ENCODE assay signal across 30 cellular contexts in the genomic region with DNA sequence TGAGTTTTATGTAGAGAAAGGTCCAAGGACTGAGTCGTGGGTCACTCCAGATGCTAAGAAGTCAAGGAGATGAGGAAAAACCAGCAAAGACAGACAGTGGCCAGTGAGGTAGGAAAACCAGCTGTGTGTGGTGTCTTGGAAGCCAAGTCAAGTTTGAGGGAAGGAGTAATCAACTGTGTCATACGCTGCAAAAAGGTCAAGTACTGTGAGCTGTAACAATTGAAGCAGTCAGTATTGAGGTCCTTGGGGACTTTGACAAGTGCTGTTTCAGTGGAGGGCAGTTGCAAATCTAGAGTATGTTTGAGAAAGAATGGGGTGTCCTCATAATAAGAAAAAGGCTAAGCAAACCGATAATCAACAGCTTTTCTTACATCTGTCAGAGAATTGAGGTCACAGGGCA. TPM values are rescaled to one million over a fixed set of nuclear protein-coding genes. Genes with fewer than 3 reads are reported as not detected.
A peak's percentile ranks its signal among the peaks of the same experiment; 100 is the strongest.
DNase-seq lines count a peak whose midpoint lies in the region; ATAC-seq, FAIRE-seq and TF ChIP-seq lines count a peak whose summit lies in the region.
"Had no signal": no experiment of that assay in that cellular context is flagged by ENCODE, and none has a peak within 500 bp of the region (broad histone marks: within the 10 kb centered on the region; RNA-seq: fewer than 3 reads in every experiment).

No MANE protein-coding gene starts in this region.

- TF ChIP-seq RAD21 in GM12878 (IDR thresholded peaks at IDR 0.05; ENCODE audit: insufficient read depth, low read depth, low read length) = no peak

- H3K9ac ChIP-seq in BLaER1 (no peak overlapping the region), GM12878 (ENCODE audit: control insufficient read depth, insufficient read depth, low read length) (no peak overlapping the region)

- H3K4me2 ChIP-seq in BLaER1 (peak overlapping the region; percentile 46; the same call in 1 of the 2 replicates), GM12878 (ENCODE audit: control insufficient read depth, insufficient read depth) (no peak overlapping the region)

- no peaks in the 10 kb centered on the region for H3K9me3 Mint-ChIP-seq in CD4-positive, alpha-beta T cell
- H3K9me3 Mint-ChIP-seq in HFFc6 = no peaks in the 10 kb centered on the region
- H3K9me3 Mint-ChIP-seq: CD14-positive monocyte, IgD-negative memory B cell had no signal

- TF ChIP-seq EP300 in GM12878 (IDR thresholded peaks at IDR 0.05; ENCODE audit: borderline replicate concordance in 1 of 2, control insufficient read depth in 1 of 2, low read depth in 2 of 2, low read length in 2 of 2) = no peak

- H3K4me1 ChIP-seq in BLaER1 = peaks cover 16% of the 10 kb centered on the region
- H3K4me1 ChIP-seq in GM12878 (ENCODE audit: control insufficient read depth, insufficient read depth, low read length) = no peaks in the 10 kb centered on the region
- H3K4me1 ChIP-seq in left lung = no peaks in the 10 kb centered on the region

- H3K4me3 ChIP-seq in BLaER1 (no peak overlapping the region), GM12878 (no peak overlapping the region), left lung (no peak overlapping the region)

- H4K20me1 ChIP-seq in BLaER1 (peaks cover 22% of the 10 kb centered on the region; the same call in 1 of the 2 replicates), GM12878 (ENCODE audit: control insufficient read depth, insufficient read depth) (no peaks in the 10 kb centered on the region)

- peaks cover 61% of the 10 kb centered on the region for H3K36me3 ChIP-seq in BLaER1
- peaks cover 0 to 3% of the 10 kb centered on the region in 2 experiments; a peak in 1 of 4 replicates for H3K36me3 ChIP-seq in GM12878 (ENCODE audit: control insufficient read depth in 2 of 2, insufficient read depth in 2 of 2, low read length in 1 of 2)
- peaks cover 0 to 49% of the 10 kb centered on the region in 2 donors for H3K36me3 ChIP-seq in left lung

- BruUV-seq in GM12878 (replicated peaks; lab: Mats Ljungman, UMichigan) = TSS peak; percentile 27

- H3K9me3 ChIP-seq in BLaER1 (no peaks in the 10 kb centered on the region), GM12878 (replicated peaks; ENCODE audit: control insufficient read depth, insufficient read depth, low read length) (no peaks in the 10 kb centered on the region), left lung (no peaks in the 10 kb centered on the region)
- H3K9me3 ChIP-seq in CD4-positive, alpha-beta T cell (ENCODE audit: control insufficient read depth, low read length) = no peaks in the 10 kb centered on the region

- RAD21 ChIA-PET in GM12878 (lab: Charles Lee; ENCODE audit: unreplicated experiment) = interaction anchor here (1.2 kb wide), 1 partner anchor 149 kb away, joined by 4 read pairs; no protein-coding TSS in a partner anchor

- TF ChIP-seq CTCF in GM12878 (IDR thresholded peaks at IDR 0.05 in 2 of 3, conservative IDR thresholded peaks at IDR 0.05 in 1 of 3; ENCODE audit: control insufficient read depth in 2 of 3, extremely low read depth in 1 of 3, insufficient read depth in 1 of 3, low read depth in 3 of 3, low read length in 3 of 3) = no peak
- TF ChIP-seq CTCF in left lung (IDR thresholded peaks at IDR 0.05) = no peak
- TF ChIP-seq CTCF in CD4-positive, alpha-beta T cell (IDR thresholded peaks at IDR 0.05) = no peak
- TF ChIP-seq CTCF in HFFc6 (IDR thresholded peaks at IDR 0.05) = no peak

- SMC1A ChIA-PET in GM12878 (lab: Charles Lee; ENCODE audit: uncharacterized antibody, unreplicated experiment) = interaction anchor here (0.6 to 1.5 kb wide), 3 partner anchors 28 to 148 kb away, joined by 4 to 6 read pairs (median 6); no protein-coding TSS in a partner anchor

- CTCF ChIA-PET in GM12878 (lab: Yijun Ruan, JAX) = interaction anchor here (1.5 to 9.5 kb wide), 2 partner anchors 21 to 151 kb away, joined by 11 to 110 read pairs; no protein-coding TSS in a partner anchor
- CTCF ChIA-PET in CD4-positive, alpha-beta T cell (lab: Charles Lee) = interaction anchor here (1.4 to 1.6 kb wide), 2 partner anchors 148 to 150 kb away, joined by 4 to 5 read pairs; no protein-coding TSS in a partner anchor

- H3K27me3 Mint-ChIP-seq in CD4-positive, alpha-beta T cell = no peaks in the 10 kb centered on the region
- peaks cover 2% of the 10 kb centered on the region; the same call in 1 of the 2 replicates for H3K27me3 Mint-ChIP-seq in HFFc6 (ENCODE audit: insufficient read depth)
- H3K27me3 Mint-ChIP-seq: IgD-negative memory B cell had no signal

- 74% methylated on average over 3 of the region's 3 CpGs for WGBS in GM12878 (ENCODE audit: insufficient coverage, insufficient replicate concordance, low lambda C conversion rate, missing lambda C conversion rate)

- H3K4me1 Mint-ChIP-seq in CD4-positive, alpha-beta T cell (ENCODE audit: low read depth) = peaks cover 6% of the 10 kb centered on the region
- no peaks in the 10 kb centered on the region for H3K4me1 Mint-ChIP-seq in HFFc6 (ENCODE audit: low read depth)

- no peak for ATAC-seq in GM12878
- peak; percentile 29 for ATAC-seq in left lung
- ATAC-seq in CD4-positive, alpha-beta T cell (ENCODE audit: poor library complexity) = no peak
- ATAC-seq: HCT116, SK-N-SH treated with all-trans-retinoic acid at 6 μM for 48 hours had no signal

- no peak overlapping the region for H2AFZ ChIP-seq in GM12878 (ENCODE audit: control insufficient read depth, low read depth, low read length)

- in situ Hi-C loops in GM12878 (cut with MboI) = loop anchor here (5.0 kb wide), 1 partner anchor 148 kb away; no protein-coding TSS in a partner anchor

- FAIRE-seq in GM12878 (lab: Jason Lieb, UNC) = no peak
- FAIRE-seq: GM18507 had no signal

- DNase-seq in NCI-H2227 (lab: John Stamatoyannopoulos, UW; ENCODE audit: unreplicated experiment) = peak; percentile 39
- DNase-seq in GM12878 (ENCODE audit: low read depth, low spot score) = no peak
- DNase-seq in left lung = no peak
- no peak for DNase-seq in effector CD4-positive, alpha-beta T cell
- no peak for DNase-seq in CD4-positive, alpha-beta T cell
- no peak for DNase-seq in HFFc6
- no peak for DNase-seq in CD1c-positive myeloid dendritic cell (ENCODE audit: extremely low spot score)
- DNase-seq: AML-193; COR-L47; DND-41; GOT3; Karpas-422; NCI-H1417; NCI-H1694 treated with DMSO at 0.1 percent for 48 hours; NCI-H2081 treated with DMSO at 0.1 percent for 48 hours; NCI-H226; NCI-H524; NCI-H774; NK-92 treated with Interleukin-12 subunit alpha and Interleukin-12 subunit beta, amount 100 ng/mL, for 24 hours; SIG-M5 had no signal

- H3K27ac ChIP-seq in BLaER1 = no peak overlapping the region
- no peak overlapping the region for H3K27ac ChIP-seq in GM12878 (ENCODE audit: control insufficient read depth, insufficient read depth)
- no peak overlapping the region for H3K27ac ChIP-seq in left lung
- no peak overlapping the region for H3K27ac ChIP-seq in CD4-positive, alpha-beta T cell (ENCODE audit: low read depth, low read length)
- H3K27ac ChIP-seq: RWPE1 had no signal

- intact Hi-C loops in GM12878 (cut with micrococcal nuclease; ENCODE audit: unreplicated experiment) = no loop called here
- intact Hi-C loops in left lung (cut with DNase I) = loop anchor here in 1 of 2 donors (5.0 kb wide), 1 partner anchor 148 kb away; no protein-coding TSS in a partner anchor
- intact Hi-C loops in CD4-positive, alpha-beta T cell (cut with DNase I, micrococcal nuclease) = loop anchor here (5.0 to 10.0 kb wide), 2 partner anchors 553 to 890 kb away; no protein-coding TSS in a partner anchor

- no peaks in the 10 kb centered on the region for H3K79me2 ChIP-seq in GM12878 (ENCODE audit: control insufficient read depth, insufficient read depth, low read length)

- H3K27ac Mint-ChIP-seq in CD4-positive, alpha-beta T cell = no peak overlapping the region
- no peak overlapping the region for H3K27ac Mint-ChIP-seq in HFFc6

- H3K36me3 Mint-ChIP-seq in CD4-positive, alpha-beta T cell (ENCODE audit: low read depth) = peaks cover 68% of the 10 kb centered on the region
- H3K36me3 Mint-ChIP-seq in HFFc6 (ENCODE audit: low read depth) = peaks cover 35% of the 10 kb centered on the region

- TF ChIP-seq POLR2A in GM12878 (IDR thresholded peaks at IDR 0.05; ENCODE audit: low read depth, low read length) = no peak

- H3K27me3 ChIP-seq in BLaER1 (no peaks in the 10 kb centered on the region), GM12878 (replicated peaks in 1 of 2; ENCODE audit: control insufficient read depth in 2 of 2, insufficient read depth in 2 of 2, low read length in 1 of 2) (no peaks in the 10 kb centered on the region), left lung (no peaks in the 10 kb centered on the region)
- no peaks in the 10 kb centered on the region for H3K27me3 ChIP-seq in CD4-positive, alpha-beta T cell (ENCODE audit: control insufficient read depth, insufficient read depth, low read length)

- POLR2A ChIA-PET in GM12878 (lab: Charles Lee) = interaction anchor here (1.2 kb wide), 1 partner anchor 18 kb away, joined by 3 read pairs; the partner anchor contains the start of gene GNPDA1
- POLR2A ChIA-PET in CD4-positive, alpha-beta T cell (lab: Charles Lee) = interaction anchor here (0.6 kb wide), 1 partner anchor 149 kb away, joined by 3 read pairs; no protein-coding TSS in a partner anchor

- H3K4me3 Mint-ChIP-seq in CD4-positive, alpha-beta T cell = no peak overlapping the region
- H3K4me3 Mint-ChIP-seq in HFFc6 = no peak overlapping the region
- H3K4me3 Mint-ChIP-seq: CD14-positive monocyte, IgD-negative memory B cell had no signal

RNA-seq across cellular contexts. Expression of gene GNPDA1, which starts 18.1 kb away (rescaled TPM):
- total RNA-seq in GM12878 (2013; cell fraction: nucleolus; rRNA removed) = 3.0 and 3.9 TPM in 2 replicates
- total RNA-seq in GM12878 (2014; rRNA removed) (2.6 and 3.2 TPM in 2 replicates), GM12878 (2014; rRNA removed; fragmentation: Illumina TruSeq; extraction: Trizol) (3.0 and 3.5 TPM in 2 replicates), GM12878 (2021) (3.4 and 4.5 TPM in 2 replicates), left lung (10 to 100 TPM; 43.5 to 54.6 TPM)
- 8.0 TPM for polyA plus RNA-seq in GM12878 (2011; ENCODE audit: low read depth)
- polyA plus RNA-seq in GM12878 (2011; rRNA removed) (0.68 and 1.0 TPM in 2 replicates), GM12878 (2014; fragmentation: Illumina TruSeq; extraction: Trizol) (5.2 and 5.5 TPM in 2 replicates), GM12878 (2014; fragmentation: Nextera tagmentation; extraction: Ambion mirVana) (10 to 100 TPM in 1 of 2 experiments, 1 to 10 TPM in 1; 5.8 to 11.9 TPM), GM12878 (2014; rRNA removed) (2.2 and 2.6 TPM in 2 replicates), GM12878 (2016; fragmentation: Nextera tagmentation; extraction: Ambion mirVana) (1 to 10 TPM; 3.0 to 4.5 TPM)
- polyA plus RNA-seq in GM12878 (2011; cell fraction: cytosol; rRNA removed) = 1.4 and 1.8 TPM in 2 replicates
- 1.1 and 1.2 TPM in 2 replicates for polyA plus RNA-seq in GM12878 (2011; cell fraction: nucleus; rRNA removed)
- polyA plus RNA-seq in GM12878 (2012) = 9.2 and 13.1 TPM in 2 replicates
- 0.44 and 2.1 TPM in 2 replicates for polyA minus RNA-seq in GM12878 (2011; rRNA and poly(A)+ RNA removed)
- polyA minus RNA-seq in GM12878 (2011; cell fraction: cytosol; rRNA and poly(A)+ RNA removed) = 0.62 and 1.5 TPM in 2 replicates
- polyA minus RNA-seq in GM12878 (2011; cell fraction: nucleus; rRNA and poly(A)+ RNA removed) = 0.12 and 0.48 TPM in 2 replicates
- 1 to 10 TPM; 5.8 to 6.6 TPM for total RNA-seq in CD4-positive, alpha-beta T cell
- total RNA-seq in HFFc6 (2021; fragmentation: NEBNext Ultra II Directional; extraction: Animal tissue kit (Norgen Biotek cat#: 25700)) = 10 to 100 TPM; 25.1 to 32.6 (median 30.0) TPM

RNA-seq across cellular contexts. Expression of gene RNF14, which starts 25.8 kb away (rescaled TPM):
- 34.2 and 34.7 TPM in 2 replicates for total RNA-seq in GM12878 (2013; cell fraction: nucleolus; rRNA removed)
- total RNA-seq in GM12878 (2014; rRNA removed) = 19.7 and 30.8 TPM in 2 replicates
- total RNA-seq in GM12878 (2014; rRNA removed; fragmentation: Illumina TruSeq; extraction: Trizol) = 23.8 and 24.2 TPM in 2 replicates
- 19.7 and 26.7 TPM in 2 replicates for total RNA-seq in GM12878 (2021)
- 16.1 TPM for polyA plus RNA-seq in GM12878 (2011; ENCODE audit: low read depth)
- 30.6 and 39.7 TPM in 2 replicates for polyA plus RNA-seq in GM12878 (2011; rRNA removed)
- 18.9 and 21.4 TPM in 2 replicates for polyA plus RNA-seq in GM12878 (2011; cell fraction: cytosol; rRNA removed)
- polyA plus RNA-seq in GM12878 (2011; cell fraction: nucleus; rRNA removed) = 15.4 and 15.5 TPM in 2 replicates
- 15.4 and 19.5 TPM in 2 replicates for polyA plus RNA-seq in GM12878 (2012)
- 28.6 and 35.5 TPM in 2 replicates for polyA plus RNA-seq in GM12878 (2014; fragmentation: Illumina TruSeq; extraction: Trizol)
- 10 to 100 TPM; 28.1 to 34.4 TPM for polyA plus RNA-seq in GM12878 (2014; fragmentation: Nextera tagmentation; extraction: Ambion mirVana)
- polyA plus RNA-seq in GM12878 (2014; rRNA removed) = 13.2 and 14.1 TPM in 2 replicates
- 10 to 100 TPM; 35.2 to 41.8 TPM for polyA plus RNA-seq in GM12878 (2016; fragmentation: Nextera tagmentation; extraction: Ambion mirVana)
- polyA minus RNA-seq in GM12878 (2011; rRNA and poly(A)+ RNA removed) = 27.2 and 29.3 TPM in 2 replicates
- polyA minus RNA-seq in GM12878 (2011; cell fraction: cytosol; rRNA and poly(A)+ RNA removed) = 8.7 and 11.3 TPM in 2 replicates
- polyA minus RNA-seq in GM12878 (2011; cell fraction: nucleus; rRNA and poly(A)+ RNA removed) = 9.4 and 16.6 TPM in 2 replicates
- 10 to 100 TPM; 50.1 to 53.8 TPM for total RNA-seq in left lung
- total RNA-seq in CD4-positive, alpha-beta T cell = 10 to 100 TPM in 1 of 2 experiments, 1 to 10 TPM in 1; 8.9 to 10.7 TPM
- total RNA-seq in HFFc6 (2021; fragmentation: NEBNext Ultra II Directional; extraction: Animal tissue kit (Norgen Biotek cat#: 25700)) = 10 to 100 TPM; 56.0 to 65.5 (median 63.0) TPM

RNA-seq across cellular contexts. Expression of gene PCDH12, which starts 36.7 kb away (rescaled TPM):
- total RNA-seq in GM12878 (2013; cell fraction: nucleolus; rRNA removed) = not detected in 2 replicates
- total RNA-seq in GM12878 (2014; rRNA removed) (0.06 TPM in 1 of 2 replicates, not detected in the other), GM12878 (2014; rRNA removed; fragmentation: Illumina TruSeq; extraction: Trizol) (not detected in 2 replicates), GM12878 (2021) (0.03 TPM in 1 of 2 replicates, not detected in the other), left lung (10 to 100 TPM in 1 of 2 donors, 1 to 10 TPM in 1; 9.8 to 15.6 TPM)
- 0.16 TPM for polyA plus RNA-seq in GM12878 (2011; ENCODE audit: low read depth)
- polyA plus RNA-seq in GM12878 (2011; rRNA removed) (0.10 TPM in 1 of 2 replicates, not detected in the other), GM12878 (2014; fragmentation: Illumina TruSeq; extraction: Trizol) (not detected in 2 replicates), GM12878 (2014; fragmentation: Nextera tagmentation; extraction: Ambion mirVana) (under 1 TPM in 1 of 2 experiments, not detected in 1; 0.05 TPM), GM12878 (2014; rRNA removed) (0.01 TPM in 1 of 2 replicates, not detected in the other), GM12878 (2016; fragmentation: Nextera tagmentation; extraction: Ambion mirVana) (under 1 TPM in 1 of 2 experiments, not detected in 1; 0.14 TPM)
- polyA plus RNA-seq in GM12878 (2011; cell fraction: cytosol; rRNA removed) = 0.02 TPM in 1 of 2 replicates, not detected in the other
- 0.03 TPM in 1 of 2 replicates, not detected in the other for polyA plus RNA-seq in GM12878 (2011; cell fraction: nucleus; rRNA removed)
- 0.11 and 0.18 TPM in 2 replicates for polyA plus RNA-seq in GM12878 (2012)
- not detected in 2 replicates for polyA minus RNA-seq in GM12878 (2011; rRNA and poly(A)+ RNA removed)
- polyA minus RNA-seq in GM12878 (2011; cell fraction: cytosol; rRNA and poly(A)+ RNA removed) = not detected in 2 replicates
- not detected in 2 replicates for polyA minus RNA-seq in GM12878 (2011; cell fraction: nucleus; rRNA and poly(A)+ RNA removed)
- not detected for total RNA-seq in CD4-positive, alpha-beta T cell
- under 1 TPM in 4 of 6 experiments, not detected in 2; 0.02 to 0.71 (median 0.08) TPM for total RNA-seq in HFFc6 (2021; fragmentation: NEBNext Ultra II Directional; extraction: Animal tissue kit (Norgen Biotek cat#: 25700))
- total RNA-seq: A172, MCF 10A had no signal
- polyA plus RNA-seq: AG04450 had no signal

Comparison
In these comparisons a context has a peak if more than half of its experiments do, and no peak if none do; other contexts are left out.
1. RNA of gene PCDH12, which starts 36.7 kb away (total RNA-seq): 9.8 to 15.6 TPM in left lung; 0.02 to 0.71 TPM in HFFc6, 0.03 to 0.06 TPM in GM12878 and not detected in CD4-positive, alpha-beta T cell; every median in the first group is over 4 times any median in the second.